1 cellular context compared by ENCODE assay signal in the genomic region with DNA sequence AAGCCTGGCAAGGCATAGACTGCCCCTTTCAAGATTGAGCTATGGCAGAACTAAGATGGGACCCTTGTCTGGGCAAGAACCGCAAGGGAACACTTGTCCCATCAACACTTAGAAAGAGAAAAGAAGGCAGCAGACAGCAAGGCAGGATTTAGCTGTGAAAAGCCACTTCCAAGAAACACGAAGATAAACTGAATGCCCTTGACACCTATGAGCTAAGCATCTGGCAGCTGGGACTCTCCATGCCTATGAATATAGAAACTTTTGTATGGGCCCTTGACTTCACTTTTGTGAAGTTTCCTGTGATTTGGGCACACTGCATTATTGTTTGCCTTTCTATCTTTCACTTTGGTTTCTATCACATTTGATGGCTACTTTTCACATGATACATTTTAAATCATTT.
TF ChIP-seq lines count a peak whose summit lies in the region.

No MANE protein-coding gene starts in this region.

TF ChIP-seq in GM12878, 131 proteins besides CTCF, POLR2A, EP300 and RAD21 (continued from another document):
- TF ChIP-seq, protein P1, sequence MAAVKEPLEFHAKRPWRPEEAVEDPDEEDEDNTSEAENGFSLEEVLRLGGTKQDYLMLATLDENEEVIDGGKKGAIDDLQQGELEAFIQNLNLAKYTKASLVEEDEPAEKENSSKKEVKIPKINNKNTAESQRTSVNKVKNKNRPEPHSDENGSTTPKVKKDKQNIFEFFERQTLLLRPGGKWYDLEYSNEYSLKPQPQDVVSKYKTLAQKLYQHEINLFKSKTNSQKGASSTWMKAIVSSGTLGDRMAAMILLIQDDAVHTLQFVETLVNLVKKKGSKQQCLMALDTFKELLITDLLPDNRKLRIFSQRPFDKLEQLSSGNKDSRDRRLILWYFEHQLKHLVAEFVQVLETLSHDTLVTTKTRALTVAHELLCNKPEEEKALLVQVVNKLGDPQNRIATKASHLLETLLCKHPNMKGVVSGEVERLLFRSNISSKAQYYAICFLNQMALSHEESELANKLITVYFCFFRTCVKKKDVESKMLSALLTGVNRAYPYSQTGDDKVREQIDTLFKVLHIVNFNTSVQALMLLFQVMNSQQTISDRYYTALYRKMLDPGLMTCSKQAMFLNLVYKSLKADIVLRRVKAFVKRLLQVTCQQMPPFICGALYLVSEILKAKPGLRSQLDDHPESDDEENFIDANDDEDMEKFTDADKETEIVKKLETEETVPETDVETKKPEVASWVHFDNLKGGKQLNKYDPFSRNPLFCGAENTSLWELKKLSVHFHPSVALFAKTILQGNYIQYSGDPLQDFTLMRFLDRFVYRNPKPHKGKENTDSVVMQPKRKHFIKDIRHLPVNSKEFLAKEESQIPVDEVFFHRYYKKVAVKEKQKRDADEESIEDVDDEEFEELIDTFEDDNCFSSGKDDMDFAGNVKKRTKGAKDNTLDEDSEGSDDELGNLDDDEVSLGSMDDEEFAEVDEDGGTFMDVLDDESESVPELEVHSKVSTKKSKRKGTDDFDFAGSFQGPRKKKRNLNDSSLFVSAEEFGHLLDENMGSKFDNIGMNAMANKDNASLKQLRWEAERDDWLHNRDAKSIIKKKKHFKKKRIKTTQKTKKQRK (IDR thresholded peaks at IDR 0.05; ENCODE audit: low read depth, low read length), result no peak
- no peak for TF ChIP-seq BMI1 (IDR thresholded peaks at IDR 0.05; ENCODE audit: borderline replicate concordance)
- TF ChIP-seq GATAD2B (conservative IDR thresholded peaks at IDR 0.05; ENCODE audit: low read depth), result no peak
- no peak for TF ChIP-seq YY1 (IDR thresholded peaks at IDR 0.05; ENCODE audit: low read depth, low read length)
- no peak for TF ChIP-seq ZNF274 (IDR thresholded peaks at IDR 0.05; ENCODE audit: insufficient read depth, insufficient read length)
- no peak for TF ChIP-seq ZSCAN29 (IDR thresholded peaks at IDR 0.05)
- no peak for TF ChIP-seq MTA2 (IDR thresholded peaks at IDR 0.05; ENCODE audit: low read depth)
- no peak for TF ChIP-seq CBX5 (IDR thresholded peaks at IDR 0.05; ENCODE audit: low read depth)
- TF ChIP-seq ZNF622 (IDR thresholded peaks at IDR 0.05), result no peak
- no peak; the same call in 1 of the 2 replicates for TF ChIP-seq RUNX3 (IDR thresholded peaks at IDR 0.05; ENCODE audit: low read length)
- TF ChIP-seq BRCA1 (IDR thresholded peaks at IDR 0.05; ENCODE audit: low read depth, low read length), result no peak
- TF ChIP-seq IKZF2 (IDR thresholded peaks at IDR 0.05), result no peak
- TF ChIP-seq NR2F1 (conservative IDR thresholded peaks at IDR 0.05), result no peak
- TF ChIP-seq, protein P2, sequence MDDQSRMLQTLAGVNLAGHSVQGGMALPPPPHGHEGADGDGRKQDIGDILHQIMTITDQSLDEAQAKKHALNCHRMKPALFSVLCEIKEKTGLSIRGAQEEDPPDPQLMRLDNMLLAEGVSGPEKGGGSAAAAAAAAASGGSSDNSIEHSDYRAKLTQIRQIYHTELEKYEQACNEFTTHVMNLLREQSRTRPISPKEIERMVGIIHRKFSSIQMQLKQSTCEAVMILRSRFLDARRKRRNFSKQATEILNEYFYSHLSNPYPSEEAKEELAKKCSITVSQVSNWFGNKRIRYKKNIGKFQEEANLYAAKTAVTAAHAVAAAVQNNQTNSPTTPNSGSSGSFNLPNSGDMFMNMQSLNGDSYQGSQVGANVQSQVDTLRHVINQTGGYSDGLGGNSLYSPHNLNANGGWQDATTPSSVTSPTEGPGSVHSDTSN (IDR thresholded peaks at IDR 0.05; ENCODE audit: insufficient replicate concordance, low read depth, low read length), result no peak
- TF ChIP-seq, protein P3, sequence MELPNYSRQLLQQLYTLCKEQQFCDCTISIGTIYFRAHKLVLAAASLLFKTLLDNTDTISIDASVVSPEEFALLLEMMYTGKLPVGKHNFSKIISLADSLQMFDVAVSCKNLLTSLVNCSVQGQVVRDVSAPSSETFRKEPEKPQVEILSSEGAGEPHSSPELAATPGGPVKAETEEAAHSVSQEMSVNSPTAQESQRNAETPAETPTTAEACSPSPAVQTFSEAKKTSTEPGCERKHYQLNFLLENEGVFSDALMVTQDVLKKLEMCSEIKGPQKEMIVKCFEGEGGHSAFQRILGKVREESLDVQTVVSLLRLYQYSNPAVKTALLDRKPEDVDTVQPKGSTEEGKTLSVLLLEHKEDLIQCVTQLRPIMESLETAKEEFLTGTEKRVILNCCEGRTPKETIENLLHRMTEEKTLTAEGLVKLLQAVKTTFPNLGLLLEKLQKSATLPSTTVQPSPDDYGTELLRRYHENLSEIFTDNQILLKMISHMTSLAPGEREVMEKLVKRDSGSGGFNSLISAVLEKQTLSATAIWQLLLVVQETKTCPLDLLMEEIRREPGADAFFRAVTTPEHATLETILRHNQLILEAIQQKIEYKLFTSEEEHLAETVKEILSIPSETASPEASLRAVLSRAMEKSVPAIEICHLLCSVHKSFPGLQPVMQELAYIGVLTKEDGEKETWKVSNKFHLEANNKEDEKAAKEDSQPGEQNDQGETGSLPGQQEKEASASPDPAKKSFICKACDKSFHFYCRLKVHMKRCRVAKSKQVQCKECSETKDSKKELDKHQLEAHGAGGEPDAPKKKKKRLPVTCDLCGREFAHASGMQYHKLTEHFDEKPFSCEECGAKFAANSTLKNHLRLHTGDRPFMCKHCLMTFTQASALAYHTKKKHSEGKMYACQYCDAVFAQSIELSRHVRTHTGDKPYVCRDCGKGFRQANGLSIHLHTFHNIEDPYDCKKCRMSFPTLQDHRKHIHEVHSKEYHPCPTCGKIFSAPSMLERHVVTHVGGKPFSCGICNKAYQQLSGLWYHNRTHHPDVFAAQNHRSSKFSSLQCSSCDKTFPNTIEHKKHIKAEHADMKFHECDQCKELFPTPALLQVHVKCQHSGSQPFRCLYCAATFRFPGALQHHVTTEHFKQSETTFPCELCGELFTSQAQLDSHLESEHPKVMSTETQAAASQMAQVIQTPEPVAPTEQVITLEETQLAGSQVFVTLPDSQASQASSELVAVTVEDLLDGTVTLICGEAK (IDR thresholded peaks at IDR 0.05; ENCODE audit: borderline replicate concordance), result no peak
- TF ChIP-seq SMC3 (IDR thresholded peaks at IDR 0.05; ENCODE audit: borderline replicate concordance, low read length), result no peak
- TF ChIP-seq NR2C2 (IDR thresholded peaks at IDR 0.05; ENCODE audit: borderline replicate concordance, control insufficient read depth, insufficient read length, low read depth), result no peak
